7 cellular contexts compared by ENCODE assay signal in genomic region chr1:120561767-120562166, GRCh38.
DNase-seq lines count a peak whose midpoint lies in the region; ATAC-seq and TF ChIP-seq lines count a peak whose summit lies in the region.
"Not testable (repeated sequence)": the region's sequence is repeated elsewhere in the genome, so short reads cannot be mapped to it uniquely, and the experiment has no call there.

No MANE protein-coding gene starts in this region.

- peak; percentile 71 for ATAC-seq in CD4-positive, alpha-beta T cell (ENCODE audit: poor library complexity)
- ATAC-seq in GM18520 (IDR thresholded peaks at IDR 0.05; ENCODE audit: unreplicated experiment) = peak; percentile 28
- peak; percentile 34 for ATAC-seq in activated CD8-positive, alpha-beta T cell treated with anti-CD3 and anti-CD28 coated beads for 36 hours
- ATAC-seq in naive thymus-derived CD8-positive, alpha-beta T cell = peak; percentile 52 to 78

- peak in 3 of 10 experiments; percentile 1 to 21 (median 16) for DNase-seq in CD4-positive, alpha-beta T cell
- not testable (repeated sequence) for DNase-seq in T-helper 2 cell treated with Interferon-gamma antibody and Interleukin-4, amounts not matched to agents 5 μg/mL and 100 μg/mL, for 36 hours (ENCODE audit: low spot score)
- peak; percentile 3 for DNase-seq in activated CD8-positive, alpha-beta T cell treated with anti-CD3 and anti-CD28 coated beads for 36 hours
- DNase-seq in central memory CD4-positive, alpha-beta T cell = peak; percentile 72
- peak in 5 of 10 donors; percentile 19 to 51 (median 23) for DNase-seq in naive thymus-derived CD8-positive, alpha-beta T cell

- CTCF ChIA-PET in CD4-positive, alpha-beta T cell (lab: Charles Lee); activated CD8-positive, alpha-beta T cell treated with anti-CD3 and anti-CD28 coated beads for 36 hours (lab: Charles Lee): not testable (repeated sequence)

- H3K4me3 Mint-ChIP-seq in CD4-positive, alpha-beta T cell = peak overlapping the region; percentile 63
- H3K4me3 Mint-ChIP-seq in T-helper 2 cell treated with Interferon-gamma antibody and Interleukin-4, amounts not matched to agents 5 μg/mL and 100 μg/mL, for 36 hours = peak overlapping the region; percentile 34
- H3K4me3 Mint-ChIP-seq in activated CD8-positive, alpha-beta T cell treated with anti-CD3 and anti-CD28 coated beads for 36 hours = not testable (repeated sequence)
- peak overlapping the region in 3 of 10 donors; percentile 5 to 50 (median 34) for H3K4me3 Mint-ChIP-seq in naive thymus-derived CD8-positive, alpha-beta T cell

- intact Hi-C loops in CD4-positive, alpha-beta T cell (cut with DNase I, micrococcal nuclease); activated CD8-positive, alpha-beta T cell treated with anti-CD3 and anti-CD28 coated beads for 36 hours (cut with micrococcal nuclease): not testable (repeated sequence)

- H3K27me3 Mint-ChIP-seq in CD4-positive, alpha-beta T cell; T-helper 2 cell treated with Interferon-gamma antibody and Interleukin-4, amounts not matched to agents 5 μg/mL and 100 μg/mL, for 36 hours (ENCODE audit: low read depth); activated CD8-positive, alpha-beta T cell treated with anti-CD3 and anti-CD28 coated beads for 36 hours; naive thymus-derived CD8-positive, alpha-beta T cell: not testable (repeated sequence)

- peak overlapping the region; percentile 65 for H3K27ac Mint-ChIP-seq in CD4-positive, alpha-beta T cell
- H3K27ac Mint-ChIP-seq in T-helper 2 cell treated with Interferon-gamma antibody and Interleukin-4, amounts not matched to agents 5 μg/mL and 100 μg/mL, for 36 hours = peak overlapping the region; percentile 49
- H3K27ac Mint-ChIP-seq in activated CD8-positive, alpha-beta T cell treated with anti-CD3 and anti-CD28 coated beads for 36 hours = not testable (repeated sequence)
- peak overlapping the region in 4 of 10 donors; percentile 46 to 69 (median 64) for H3K27ac Mint-ChIP-seq in naive thymus-derived CD8-positive, alpha-beta T cell

- not testable (repeated sequence) for H3K4me1 Mint-ChIP-seq in CD4-positive, alpha-beta T cell (ENCODE audit: low read depth); T-helper 2 cell treated with Interferon-gamma antibody and Interleukin-4, amounts not matched to agents 5 μg/mL and 100 μg/mL, for 36 hours (ENCODE audit: low read depth); activated CD8-positive, alpha-beta T cell treated with anti-CD3 and anti-CD28 coated beads for 36 hours (ENCODE audit: low read depth); naive thymus-derived CD8-positive, alpha-beta T cell

- not testable (repeated sequence) for H3K27me3 ChIP-seq in CD4-positive, alpha-beta T cell (ENCODE audit: control insufficient read depth, insufficient read depth, low read length)

- H3K27ac ChIP-seq in CD4-positive, alpha-beta T cell (ENCODE audit: low read depth, low read length) = not testable (repeated sequence)
- peak overlapping the region; percentile 18 for H3K27ac ChIP-seq in KOPT-K1 (ENCODE audit: low read depth, low read length, poor library complexity, severe bottlenecking)

- TF ChIP-seq CTCF in CD4-positive, alpha-beta T cell (IDR thresholded peaks at IDR 0.05); activated CD8-positive, alpha-beta T cell treated with anti-CD3 and anti-CD28 coated beads for 36 hours (IDR thresholded peaks at IDR 0.05): not testable (repeated sequence)

- POLR2A ChIA-PET in CD4-positive, alpha-beta T cell (lab: Charles Lee); activated CD8-positive, alpha-beta T cell treated with anti-CD3 and anti-CD28 coated beads for 36 hours (lab: Charles Lee); naive thymus-derived CD8-positive, alpha-beta T cell (lab: Charles Lee): not testable (repeated sequence)

- H3K36me3 ChIP-seq in KOPT-K1 (ENCODE audit: insufficient read depth, low read length) = not testable (repeated sequence)

- not testable (repeated sequence) for H3K36me3 Mint-ChIP-seq in CD4-positive, alpha-beta T cell (ENCODE audit: low read depth); T-helper 2 cell treated with Interferon-gamma antibody and Interleukin-4, amounts not matched to agents 5 μg/mL and 100 μg/mL, for 36 hours (ENCODE audit: low read depth); activated CD8-positive, alpha-beta T cell treated with anti-CD3 and anti-CD28 coated beads for 36 hours (ENCODE audit: low read depth); naive thymus-derived CD8-positive, alpha-beta T cell

- H3K9me3 ChIP-seq in CD4-positive, alpha-beta T cell (ENCODE audit: control insufficient read depth, low read length); KOPT-K1 (ENCODE audit: insufficient read depth, low read length, poor library complexity, severe bottlenecking): not testable (repeated sequence)

- not testable (repeated sequence) for H3K9me3 Mint-ChIP-seq in CD4-positive, alpha-beta T cell; T-helper 2 cell treated with Interferon-gamma antibody and Interleukin-4, amounts not matched to agents 5 μg/mL and 100 μg/mL, for 36 hours; activated CD8-positive, alpha-beta T cell treated with anti-CD3 and anti-CD28 coated beads for 36 hours; naive thymus-derived CD8-positive, alpha-beta T cell
